Comparison of ENCODE assay signal across 21 cellular contexts in genomic region chr1:11284784-11285183, GRCh38. TPM values are rescaled to one million over a fixed set of nuclear protein-coding genes. Genes with fewer than 3 reads are reported as not detected.
A peak's percentile ranks its signal among the peaks of the same experiment; 100 is the strongest.
DNase-seq lines count a peak whose midpoint lies in the region; ATAC-seq and TF ChIP-seq lines count a peak whose summit lies in the region.
"Had no signal": no experiment of that assay in that cellular context is flagged by ENCODE, and none has a peak within 500 bp of the region (broad histone marks: within the 10 kb centered on the region; RNA-seq: fewer than 3 reads in every experiment).

No MANE protein-coding gene starts in this region.

- H3K4me1 ChIP-seq in GM23338 (ENCODE audit: insufficient read depth): peaks cover 39% of the 10 kb centered on the region
- peaks cover 18 to 73% of the 10 kb centered on the region in 2 donors for H3K4me1 ChIP-seq in naive thymus-derived CD4-positive, alpha-beta T cell (ENCODE audit: control insufficient read depth in 2 of 2, insufficient read depth in 2 of 2, low read length in 2 of 2)
- H3K4me1 ChIP-seq: BE2C had no signal

- peak overlapping the region; percentile 34; the same call in 1 of the 2 replicates for H3K4me2 ChIP-seq in GM23338

- ATAC-seq in GM23338: no peak
- ATAC-seq in activated T-helper 17 cell treated with anti-CD3 and anti-CD28 coated beads, Interleukin-2, amount 50 U/mL, for 72 hours (replicated peaks): peak; percentile 61
- ATAC-seq in naive thymus-derived CD4-positive, alpha-beta T cell: no peak
- ATAC-seq in GM21619 (IDR thresholded peaks at IDR 0.05; ENCODE audit: unreplicated experiment): no peak
- ATAC-seq: gastroesophageal sphincter, pancreas, right cardiac atrium had no signal

- H3K9me3 ChIP-seq in naive thymus-derived CD4-positive, alpha-beta T cell (ENCODE audit: control insufficient read depth in 2 of 3, low read length in 3 of 3): no peaks in the 10 kb centered on the region
- H3K9me3 ChIP-seq: BE2C, esophagus muscularis mucosa, gastroesophageal sphincter, MG63, pancreas, thoracic aorta had no signal

- no peak overlapping the region for H3K4me3 ChIP-seq in GM23338
- no peak overlapping the region for H3K4me3 ChIP-seq in naive thymus-derived CD4-positive, alpha-beta T cell (ENCODE audit: low read length)
- H3K4me3 ChIP-seq: esophagus muscularis mucosa, gastroesophageal sphincter, MG63, pancreas, thoracic aorta had no signal

- H4K20me1 ChIP-seq in GM23338 (replicated peaks; ENCODE audit: insufficient read depth): 0 out of 2 replicates have a peak, but pooled peaks cover 5% of the 10 kb centered on the region

- peaks cover 25% of the 10 kb centered on the region for H3F3A ChIP-seq in GM23338 (replicated peaks; ENCODE audit: low read depth)

- H3K27ac Mint-ChIP-seq in activated CD4-positive, alpha-beta T cell treated with anti-CD3 and anti-CD28 coated beads, Interleukin-2, amount 10 ng/mL, durations not matched to agents 7 days and 5 days: peak overlapping the region; percentile 89
- peak overlapping the region; percentile 87 for H3K27ac Mint-ChIP-seq in GM23338
- H3K27ac Mint-ChIP-seq in activated T-helper 17 cell treated with anti-CD3 and anti-CD28 coated beads, Interleukin-2, amount 50 U/mL, for 72 hours: peak overlapping the region; percentile 85
- peak overlapping the region; percentile 84 to 98 (median 92) for H3K27ac Mint-ChIP-seq in naive thymus-derived CD4-positive, alpha-beta T cell

- no peaks in the 10 kb centered on the region for H3K36me3 ChIP-seq in GM23338 (ENCODE audit: insufficient read depth)
- H3K36me3 ChIP-seq in naive thymus-derived CD4-positive, alpha-beta T cell (ENCODE audit: control insufficient read depth in 2 of 3, insufficient read depth in 3 of 3, low read length in 3 of 3): peaks cover 4 to 36% (median 8%) of the 10 kb centered on the region in 3 experiments
- H3K36me3 ChIP-seq: BE2C had no signal

- CTCF ChIA-PET in activated CD4-positive, alpha-beta T cell treated with anti-CD3 and anti-CD28 coated beads, Interleukin-2, amount 10 ng/mL, durations not matched to agents 7 days and 5 days (lab: Charles Lee): interaction anchor here (1.7 to 1.8 kb wide), 2 partner anchors 14 to 22 kb away, joined by 3 to 4 read pairs; no protein-coding TSS in a partner anchor
- CTCF ChIA-PET in naive thymus-derived CD4-positive, alpha-beta T cell (lab: Charles Lee): no interaction called here

- H2AFZ ChIP-seq in GM23338: no peak overlapping the region

- no peak for TF ChIP-seq CTCF in GM23338 (conservative IDR thresholded peaks at IDR 0.05; ENCODE audit: low read depth in 2 of 2)

- H3K27me3 ChIP-seq in GM23338 (ENCODE audit: insufficient read depth): no peaks in the 10 kb centered on the region
- no peaks in the 10 kb centered on the region for H3K27me3 ChIP-seq in naive thymus-derived CD4-positive, alpha-beta T cell (ENCODE audit: control insufficient read depth in 2 of 2, insufficient read depth in 2 of 2, low read length in 2 of 2)
- H3K27me3 ChIP-seq: BE2C, esophagus muscularis mucosa, gastroesophageal sphincter, MG63, pancreas had no signal

- peaks cover 86% of the 10 kb centered on the region for H3K4me1 Mint-ChIP-seq in activated CD4-positive, alpha-beta T cell treated with anti-CD3 and anti-CD28 coated beads, Interleukin-2, amount 10 ng/mL, durations not matched to agents 7 days and 5 days
- H3K4me1 Mint-ChIP-seq in GM23338: peaks cover 49% of the 10 kb centered on the region
- H3K4me1 Mint-ChIP-seq in activated T-helper 17 cell treated with anti-CD3 and anti-CD28 coated beads, Interleukin-2, amount 50 U/mL, for 72 hours: peaks cover 41% of the 10 kb centered on the region
- H3K4me1 Mint-ChIP-seq in naive thymus-derived CD4-positive, alpha-beta T cell: peaks cover 54 to 89% (median 75%) of the 10 kb centered on the region in 7 donors

- H3K36me3 Mint-ChIP-seq in activated CD4-positive, alpha-beta T cell treated with anti-CD3 and anti-CD28 coated beads, Interleukin-2, amount 10 ng/mL, durations not matched to agents 7 days and 5 days (ENCODE audit: low read depth): peaks cover 85% of the 10 kb centered on the region
- H3K36me3 Mint-ChIP-seq in GM23338 (ENCODE audit: low read depth): peaks cover 47% of the 10 kb centered on the region
- peaks cover 81% of the 10 kb centered on the region for H3K36me3 Mint-ChIP-seq in activated T-helper 17 cell treated with anti-CD3 and anti-CD28 coated beads, Interleukin-2, amount 50 U/mL, for 72 hours (ENCODE audit: low read depth)
- peaks cover 12 to 52% (median 41%) of the 10 kb centered on the region in 5 donors for H3K36me3 Mint-ChIP-seq in naive thymus-derived CD4-positive, alpha-beta T cell

- DNase-seq in activated CD4-positive, alpha-beta T cell treated with anti-CD3 and anti-CD28 coated beads, Interleukin-2, amount 10 ng/mL, durations not matched to agents 7 days and 5 days: peak; percentile 38
- DNase-seq in activated CD4-positive, alpha-beta T cell treated with anti-CD3 and anti-CD28 coated beads, Interleukin-2, amount 50 U/mL, for 48 hours: no peak
- DNase-seq in GM23338 (ENCODE audit: low spot score) (no peak), NCI-H2029 (lab: John Stamatoyannopoulos, UW) (no peak), NOMO-1 treated with DMSO at 0.1 percent for 48 hours (lab: John Stamatoyannopoulos, UW; ENCODE audit: unreplicated experiment) (no peak)
- DNase-seq in naive thymus-derived CD4-positive, alpha-beta T cell: peak in 1 of 9 donors; percentile 14
- DNase-seq: activated gamma-delta T cell, BE2C, IMR-90, kidney glomerular epithelial cell, MG63, NCI-H1417 treated with DMSO at 0.1 percent for 48 hours, NCI-H2171, NCI-H526 treated with DMSO at 0.1 percent for 48 hours, pancreas had no signal

- H3K27me3 Mint-ChIP-seq in activated CD4-positive, alpha-beta T cell treated with anti-CD3 and anti-CD28 coated beads, Interleukin-2, amount 10 ng/mL, durations not matched to agents 7 days and 5 days: no peaks in the 10 kb centered on the region
- peaks cover 3% of the 10 kb centered on the region for H3K27me3 Mint-ChIP-seq in GM23338 (ENCODE audit: insufficient read depth, low read depth, poor library complexity)
- no peaks in the 10 kb centered on the region for H3K27me3 Mint-ChIP-seq in activated T-helper 17 cell treated with anti-CD3 and anti-CD28 coated beads, Interleukin-2, amount 50 U/mL, for 72 hours
- no peaks in the 10 kb centered on the region for H3K27me3 Mint-ChIP-seq in naive thymus-derived CD4-positive, alpha-beta T cell

- intact Hi-C loops in naive thymus-derived CD4-positive, alpha-beta T cell (cut with micrococcal nuclease): loop anchor here in 1 of 2 donors (5.0 kb wide), 1 partner anchor 812 kb away; the partner anchor contains the start of genes DFFA and PEX14

- peak overlapping the region; percentile 79 for H3K4me3 Mint-ChIP-seq in activated CD4-positive, alpha-beta T cell treated with anti-CD3 and anti-CD28 coated beads, Interleukin-2, amount 10 ng/mL, durations not matched to agents 7 days and 5 days
- no peak overlapping the region; the same call in 2 of the 3 replicates for H3K4me3 Mint-ChIP-seq in GM23338
- peak overlapping the region; percentile 50 for H3K4me3 Mint-ChIP-seq in activated T-helper 17 cell treated with anti-CD3 and anti-CD28 coated beads, Interleukin-2, amount 50 U/mL, for 72 hours
- peak overlapping the region; percentile 54 to 87 (median 78) for H3K4me3 Mint-ChIP-seq in naive thymus-derived CD4-positive, alpha-beta T cell

- H3K9me2 ChIP-seq in GM23338 (ENCODE audit: insufficient read depth): no peaks in the 10 kb centered on the region

- POLR2A ChIA-PET in activated CD4-positive, alpha-beta T cell treated with anti-CD3 and anti-CD28 coated beads, Interleukin-2, amount 10 ng/mL, durations not matched to agents 7 days and 5 days (lab: Charles Lee): interaction anchor here (0.5 kb wide), 1 partner anchor 623 kb away, joined by 4 read pairs; no protein-coding TSS in a partner anchor
- POLR2A ChIA-PET in naive thymus-derived CD4-positive, alpha-beta T cell (lab: Charles Lee): interaction anchor here (0.7 to 5.5 kb wide), 5 partner anchors 9 to 1167 kb away, joined by 3 to 31 read pairs (median 6); partner anchors contain the start of gene MTOR

- peaks cover 5% of the 10 kb centered on the region for H3K9me3 Mint-ChIP-seq in activated CD4-positive, alpha-beta T cell treated with anti-CD3 and anti-CD28 coated beads, Interleukin-2, amount 10 ng/mL, durations not matched to agents 7 days and 5 days
- no peaks in the 10 kb centered on the region for H3K9me3 Mint-ChIP-seq in GM23338
- no peaks in the 10 kb centered on the region for H3K9me3 Mint-ChIP-seq in activated T-helper 17 cell treated with anti-CD3 and anti-CD28 coated beads, Interleukin-2, amount 50 U/mL, for 72 hours
- H3K9me3 Mint-ChIP-seq in naive thymus-derived CD4-positive, alpha-beta T cell: peaks cover 0 to 4% (median 0%) of the 10 kb centered on the region in 11 donors

- H3K27ac ChIP-seq in GM23338 (ENCODE audit: low read depth): peak overlapping the region; percentile 35
- H3K27ac ChIP-seq in naive thymus-derived CD4-positive, alpha-beta T cell (ENCODE audit: low read depth, low read length): peak overlapping the region; percentile 71
- H3K27ac ChIP-seq: esophagus muscularis mucosa, gastroesophageal sphincter, pancreas, thoracic aorta had no signal

- H3K79me2 ChIP-seq in GM23338 (replicated peaks; ENCODE audit: insufficient read depth): peaks cover 71% of the 10 kb centered on the region

RNA-seq across cellular contexts. Expression of gene UBIAD1, which starts 11.8 kb away (rescaled TPM):
- total RNA-seq in activated CD4-positive, alpha-beta T cell treated with anti-CD3 and anti-CD28 coated beads, Interleukin-2, amount 10 ng/mL, durations not matched to agents 7 days and 5 days: 10 to 100 TPM; 53.7 to 59.1 TPM
- 28.6 and 31.6 TPM in 2 replicates for total RNA-seq in GM23338 (2014; rRNA removed; shearing (Covaris generic))
- polyA plus RNA-seq in GM23338 (2016; fragmentation: Nextera tagmentation; extraction: Ambion mirVana): 13.0 and 13.7 TPM in 2 replicates
- total RNA-seq in activated T-helper 17 cell treated with anti-CD3 and anti-CD28 coated beads, Interleukin-2, amount 50 U/mL, for 72 hours: 10 to 100 TPM; 17.8 to 43.8 TPM
- 10 to 100 TPM; 21.7 to 41.7 (median 32.9) TPM for total RNA-seq in naive thymus-derived CD4-positive, alpha-beta T cell
- polyA plus RNA-seq in naive thymus-derived CD4-positive, alpha-beta T cell: 10 to 100 TPM; 53.3 to 60.9 TPM

RNA-seq across cellular contexts. Expression of gene MTOR, which starts 22.4 kb away (rescaled TPM):
- total RNA-seq in activated CD4-positive, alpha-beta T cell treated with anti-CD3 and anti-CD28 coated beads, Interleukin-2, amount 10 ng/mL, durations not matched to agents 7 days and 5 days: 10 to 100 TPM; 49.2 to 57.2 TPM
- total RNA-seq in GM23338 (2014; rRNA removed; shearing (Covaris generic)): 82.1 and 98.0 TPM in 2 replicates
- 20.7 and 22.8 TPM in 2 replicates for polyA plus RNA-seq in GM23338 (2016; fragmentation: Nextera tagmentation; extraction: Ambion mirVana)
- total RNA-seq in activated T-helper 17 cell treated with anti-CD3 and anti-CD28 coated beads, Interleukin-2, amount 50 U/mL, for 72 hours: 10 to 100 TPM; 22.4 to 38.0 TPM
- 10 to 100 TPM; 38.8 to 47.9 (median 46.2) TPM for total RNA-seq in naive thymus-derived CD4-positive, alpha-beta T cell
- polyA plus RNA-seq in naive thymus-derived CD4-positive, alpha-beta T cell: 1 to 10 TPM; 4.8 to 9.7 TPM
